Comparison of ENCODE assay signal across 14 cellular contexts in genomic region chr13:35723820-35724219, GRCh38.
DNase-seq lines count a peak whose midpoint lies in the region; ATAC-seq and TF ChIP-seq lines count a peak whose summit lies in the region.
"Had no signal": no experiment of that assay in that cellular context is flagged by ENCODE, and none has a peak within 500 bp of the region (broad histone marks: within the 10 kb centered on the region; RNA-seq: fewer than 3 reads in every experiment).

No MANE protein-coding gene starts in this region.

- H3K9me3 ChIP-seq in left ventricle myocardium inferior (replicated peaks) (no peaks in the 10 kb centered on the region), stomach smooth muscle (ENCODE audit: control insufficient read depth in 2 of 2, low read length in 2 of 2) (no peaks in the 10 kb centered on the region)

- DNase-seq in KBM-7 (peak; percentile 56), amniotic epithelial cell (ENCODE audit: low read depth) (peak; percentile 61), left ventricle myocardium inferior (peak; percentile 47), anterior cingulate cortex (lab: John Stamatoyannopoulos, UW) (no peak), retina (no peak)
- DNase-seq: activated T-cell treated with anti-CD3 and anti-CD28 coated beads, Interleukin-2, amount 50 U/mL, for 48 hours; CD4-positive, CD25-positive, alpha-beta regulatory T cell; HCEC 1CT; NCI-H1436 treated with DMSO at 0.1 percent for 48 hours; NCI-H526 had no signal

- H3K4me1 ChIP-seq in left ventricle myocardium inferior (peaks cover 44% of the 10 kb centered on the region), stomach smooth muscle (ENCODE audit: control insufficient read depth, insufficient read depth, low read length) (peaks cover 48% of the 10 kb centered on the region)

- H3K36me3 ChIP-seq in left ventricle myocardium inferior (no peaks in the 10 kb centered on the region), stomach smooth muscle (ENCODE audit: control insufficient read depth in 2 of 2, insufficient read depth in 2 of 2, low read length in 2 of 2) (no peaks in the 10 kb centered on the region)

- no peak for ATAC-seq in GM21367 (IDR thresholded peaks at IDR 0.05; ENCODE audit: unreplicated experiment)
- no peak for ATAC-seq in HG03354 (IDR thresholded peaks at IDR 0.05; ENCODE audit: poor library complexity, severe bottlenecking, unreplicated experiment)
- ATAC-seq: activated CD4-positive, CD25-positive, alpha-beta regulatory T cell treated with anti-CD3 and anti-CD28 coated beads, Interleukin-2, amount 50 U/mL, for 24 hours had no signal

- TF ChIP-seq CTCF in left ventricle myocardium inferior (IDR thresholded peaks at IDR 0.05; ENCODE audit: borderline replicate concordance): no peak

- no peak overlapping the region for H3K4me3 ChIP-seq in left ventricle myocardium inferior
- no peak overlapping the region for H3K4me3 ChIP-seq in stomach smooth muscle (ENCODE audit: low read length in 2 of 2)

- H3K27me3 ChIP-seq in left ventricle myocardium inferior (ENCODE audit: low read depth) (no peaks in the 10 kb centered on the region), stomach smooth muscle (ENCODE audit: control insufficient read depth in 1 of 2, insufficient read depth in 2 of 2, low read length in 2 of 2) (no peaks in the 10 kb centered on the region)

- intact Hi-C loops in left ventricle myocardium inferior (cut with micrococcal nuclease): no loop called here

- H3K9ac ChIP-seq in stomach smooth muscle (ENCODE audit: low read length in 2 of 2): no peak overlapping the region

- peak overlapping the region; percentile 88 for H3K27ac ChIP-seq in left ventricle myocardium inferior (replicated peaks)
- H3K27ac ChIP-seq in stomach smooth muscle (ENCODE audit: low read length): peak overlapping the region; percentile 37

- in situ Hi-C loops in KBM-7 (cut with MboI; ENCODE audit: low pct_unique_long_range_greater_than_20kb, low sequenced_read_pairs): no loop called here

Comparison
In these comparisons a context has a peak if more than half of its experiments do, and no peak if none do; other contexts are left out.
1. DNase-seq: peak in KBM-7 (single experiment), amniotic epithelial cell (single experiment) and left ventricle myocardium inferior (single experiment); none in anterior cingulate cortex (0 of 58) and retina (single experiment).